ENCODE assay signal across 8 cellular contexts in genomic region chr17:68378202-68379149, GRCh38.
DNase-seq lines count a peak whose midpoint lies in the region; TF ChIP-seq lines count a peak whose summit lies in the region.

No MANE protein-coding gene starts in this region.

- DNase-seq in NCI-H2107 treated with DMSO at 0.1 percent for 48 hours (lab: John Stamatoyannopoulos, UW; ENCODE audit: unreplicated experiment), result peak; percentile 60
- DNase-seq in NCI-H2107 (lab: John Stamatoyannopoulos, UW), result no peak
- DNase-seq in astrocyte of the spinal cord (ENCODE audit: low read depth, low spot score), result peak; percentile 95
- DNase-seq in skeletal muscle cell (ENCODE audit: low read depth), result peak; percentile 96
- no peak for DNase-seq in NCI-H1048 (lab: John Stamatoyannopoulos, UW)
- no peak for DNase-seq in NCI-H1694 treated with DMSO at 0.1 percent for 48 hours (lab: John Stamatoyannopoulos, UW)
- no peak for DNase-seq in NK-92 (lab: John Stamatoyannopoulos, UW; ENCODE audit: unreplicated experiment)

- no peak overlapping the region for H3K4me3 ChIP-seq in astrocyte of the spinal cord (ENCODE audit: low read depth, low read length)
- peak overlapping the region; percentile 9; the same call in 1 of the 2 replicates for H3K4me3 ChIP-seq in iPS-18c (ENCODE audit: insufficient read depth, low read depth, low read length)
- peak overlapping the region; percentile 3 for H3K4me3 ChIP-seq in skeletal muscle cell (ENCODE audit: low read depth, low read length)

- TF ChIP-seq CTCF in astrocyte of the spinal cord (IDR thresholded peaks at IDR 0.05; ENCODE audit: low read depth, low read length), result no peak

- H3K9me3 ChIP-seq in iPS-18c (ENCODE audit: control insufficient read depth, insufficient read depth, low read length), result no peaks in the 10 kb centered on the region

- in situ Hi-C loops in astrocyte of the spinal cord (cut with HindIII; ENCODE audit: low sequenced_read_pairs), result no loop called here

Comparison
In these comparisons a context has a peak if more than half of its experiments do, and no peak if none do; other contexts are left out.
1. DNase-seq: peak in NCI-H2107 treated with DMSO at 0.1 percent for 48 hours (single experiment), astrocyte of the spinal cord (single experiment) and skeletal muscle cell (single experiment); none in NCI-H2107 (single experiment), NCI-H1048 (single experiment), NCI-H1694 treated with DMSO at 0.1 percent for 48 hours (single experiment) and NK-92 (single experiment).